1 cellular context compared by ENCODE assay signal in genomic region chr12:120508537-120508936, GRCh38.
A peak's percentile ranks its signal among the peaks of the same experiment; 100 is the strongest.
TF ChIP-seq lines count a peak whose summit lies in the region.

No MANE protein-coding gene starts in this region.

TF ChIP-seq in HepG2, 621 proteins besides CTCF, POLR2A, EP300 and RAD21:
- TF ChIP-seq ZNF44 (CRISPR knock-in tag; IDR thresholded peaks at IDR 0.05): no peak
- peak; percentile 60; the same call in 1 of the 2 replicates for TF ChIP-seq ZNF770 (CRISPR knock-in tag; IDR thresholded peaks at IDR 0.05)
